1 cellular context compared by ENCODE assay signal in genomic region chr5:172601576-172601975, GRCh38. TPM values are rescaled to one million over a fixed set of nuclear protein-coding genes. Genes with fewer than 3 reads are reported as not detected.
"Had no signal": no experiment of that assay in that cellular context is flagged by ENCODE, and none has a peak within 500 bp of the region (broad histone marks: within the 10 kb centered on the region; RNA-seq: fewer than 3 reads in every experiment).

No MANE protein-coding gene starts in this region.

RNA-seq across cellular contexts. Expression of gene NEURL1B, which starts 39.5 kb away (rescaled TPM):
- polyA plus RNA-seq: K562 had no signal
